Comparison of ENCODE assay signal across 10 cellular contexts in the genomic region with DNA sequence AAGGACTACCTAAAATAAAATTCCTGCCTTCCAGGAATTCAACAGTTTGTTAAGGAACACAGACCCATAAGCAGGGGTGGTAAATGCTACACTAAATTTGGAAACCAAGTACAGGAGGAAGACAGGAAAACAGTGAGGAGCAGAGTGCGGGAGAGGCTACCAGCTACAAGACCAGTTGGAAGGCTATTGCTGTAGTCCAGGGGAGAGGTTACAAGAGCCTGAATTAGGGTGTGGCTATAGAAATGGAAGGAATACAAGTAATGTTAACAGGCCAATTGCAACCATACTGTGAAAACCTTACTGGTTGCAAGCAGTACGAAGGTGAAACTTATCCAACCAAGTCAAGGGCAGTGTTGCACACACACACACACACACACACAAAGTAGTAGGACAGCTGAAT. TPM values are rescaled to one million over a fixed set of nuclear protein-coding genes. Genes with fewer than 3 reads are reported as not detected.
DNase-seq lines count a peak whose midpoint lies in the region; ATAC-seq and TF ChIP-seq lines count a peak whose summit lies in the region.
"Had no signal": no experiment of that assay in that cellular context is flagged by ENCODE, and none has a peak within 500 bp of the region (broad histone marks: within the 10 kb centered on the region; RNA-seq: fewer than 3 reads in every experiment).

No MANE protein-coding gene starts in this region.

- TF ChIP-seq CTCF in WTC11 (IDR thresholded peaks at IDR 0.05) (no peak), suprapubic skin (IDR thresholded peaks at IDR 0.05) (no peak), mucosa of descending colon (IDR thresholded peaks at IDR 0.05) (no peak)

- CTCF ChIA-PET in WTC11 (lab: Charles Lee) = interaction anchor here (1.5 kb wide), 1 partner anchor 85 kb away, joined by 3 read pairs; no protein-coding TSS in a partner anchor

- no peak for DNase-seq in activated T-cell treated with anti-CD3 and anti-CD28 coated beads, Interleukin-2, amount 50 U/mL, for 72 hours
- no peak for DNase-seq in activated T-cell treated with anti-CD3 and anti-CD28 coated beads, Interleukin-2, amount 50 U/mL, for 48 hours
- DNase-seq in WTC11 (ENCODE audit: low spot score) (no peak), suprapubic skin (ENCODE audit: low spot score in 2 of 2) (no peak), occipital lobe (lab: John Stamatoyannopoulos, UW) (no peak), mucosa of descending colon (no peak), NCI-H2107 (lab: John Stamatoyannopoulos, UW) (no peak)
- DNase-seq: GDM1 had no signal

- peak overlapping the region; percentile 92 to 97 for H3K4me3 Mint-ChIP-seq in activated T-cell treated with anti-CD3 and anti-CD28 coated beads, Interleukin-2, amount 50 U/mL, for 72 hours
- H3K4me3 Mint-ChIP-seq in WTC11 = peak overlapping the region; percentile 95

- no peak for TF ChIP-seq EP300 in suprapubic skin (IDR thresholded peaks at IDR 0.05)

- H3K27me3 ChIP-seq in suprapubic skin = no peaks in the 10 kb centered on the region

- no peaks in the 10 kb centered on the region for H3K9me3 ChIP-seq in iPS-18c (ENCODE audit: control insufficient read depth, insufficient read depth, low read length)
- no peaks in the 10 kb centered on the region for H3K9me3 ChIP-seq in suprapubic skin
- H3K9me3 ChIP-seq in mucosa of descending colon = no peaks in the 10 kb centered on the region

- POLR2A ChIA-PET in WTC11 (lab: Charles Lee) = interaction anchor here (1.2 to 1.6 kb wide), 2 partner anchors 12 to 248 kb away, joined by 4 to 6 read pairs; a partner anchor contains a TSS

- ATAC-seq in activated T-cell treated with anti-CD3 and anti-CD28 coated beads, Interleukin-2, amount 50 U/mL, for 72 hours (replicated peaks in 1 of 2) = no peak
- ATAC-seq in WTC11 = no peak
- no peak for ATAC-seq in mucosa of descending colon

- peaks cover 0 to 4% of the 10 kb centered on the region in 2 donors for H3K36me3 Mint-ChIP-seq in activated T-cell treated with anti-CD3 and anti-CD28 coated beads, Interleukin-2, amount 50 U/mL, for 72 hours (ENCODE audit: insufficient read depth in 2 of 2)
- peaks cover 7% of the 10 kb centered on the region for H3K36me3 Mint-ChIP-seq in WTC11

- peaks cover 20% of the 10 kb centered on the region for H3K27me3 Mint-ChIP-seq in activated T-cell treated with anti-CD3 and anti-CD28 coated beads, Interleukin-2, amount 50 U/mL, for 72 hours (ENCODE audit: low read depth)
- H3K27me3 Mint-ChIP-seq in WTC11 (ENCODE audit: low read depth) = peaks cover 36% of the 10 kb centered on the region

- H3K4me3 ChIP-seq in iPS-18c (ENCODE audit: insufficient read depth, low read depth, low read length) = peak overlapping the region; percentile 76; the same call in 1 of the 2 replicates
- H3K4me3 ChIP-seq in suprapubic skin = peak overlapping the region; percentile 99
- H3K4me3 ChIP-seq in mucosa of descending colon = no peak overlapping the region

- intact Hi-C loops in mucosa of descending colon (cut with DNase I, micrococcal nuclease) = no loop called here

- no peak overlapping the region for H3K27ac ChIP-seq in suprapubic skin

- no peak for TF ChIP-seq POLR2A in suprapubic skin (IDR thresholded peaks at IDR 0.05)

- H3K9me3 Mint-ChIP-seq in activated T-cell treated with anti-CD3 and anti-CD28 coated beads, Interleukin-2, amount 50 U/mL, for 72 hours = no peaks in the 10 kb centered on the region
- peaks cover 3% of the 10 kb centered on the region; the same call in 1 of the 2 replicates for H3K9me3 Mint-ChIP-seq in WTC11

- H3K4me1 Mint-ChIP-seq in activated T-cell treated with anti-CD3 and anti-CD28 coated beads, Interleukin-2, amount 50 U/mL, for 72 hours (ENCODE audit: low read depth) = peaks cover 30% of the 10 kb centered on the region
- H3K4me1 Mint-ChIP-seq in WTC11 = peaks cover 21% of the 10 kb centered on the region

- 61% methylated on average over 2 of the region's 2 CpGs for WGBS in suprapubic skin

- peak overlapping the region; percentile 68 for H3K27ac Mint-ChIP-seq in activated T-cell treated with anti-CD3 and anti-CD28 coated beads, Interleukin-2, amount 50 U/mL, for 72 hours
- H3K27ac Mint-ChIP-seq in WTC11 = no peak overlapping the region

- H3K4me1 ChIP-seq in suprapubic skin = peaks cover 28% of the 10 kb centered on the region
- peaks cover 19% of the 10 kb centered on the region for H3K4me1 ChIP-seq in mucosa of descending colon (ENCODE audit: low read depth)

- H3K36me3 ChIP-seq in suprapubic skin = no peaks in the 10 kb centered on the region
- H3K36me3 ChIP-seq in mucosa of descending colon (ENCODE audit: low read depth) = no peaks in the 10 kb centered on the region

TF ChIP-seq in WTC11, 78 proteins besides CTCF, POLR2A, EP300 and RAD21:
- no peak for TF ChIP-seq NR2C2 (CRISPR knock-in tag; IDR thresholded peaks at IDR 0.05)
- no peak for TF ChIP-seq FOXJ3 (CRISPR knock-in tag; IDR thresholded peaks at IDR 0.05; ENCODE audit: borderline replicate concordance)
- no peak for TF ChIP-seq TEAD4 (CRISPR knock-in tag; IDR thresholded peaks at IDR 0.05)
- no peak for TF ChIP-seq NR3C1 (CRISPR knock-in tag; conservative IDR thresholded peaks at IDR 0.05; ENCODE audit: low read depth)
- no peak for TF ChIP-seq HMGA2 (CRISPR knock-in tag; IDR thresholded peaks at IDR 0.05)
- TF ChIP-seq, protein P1, sequence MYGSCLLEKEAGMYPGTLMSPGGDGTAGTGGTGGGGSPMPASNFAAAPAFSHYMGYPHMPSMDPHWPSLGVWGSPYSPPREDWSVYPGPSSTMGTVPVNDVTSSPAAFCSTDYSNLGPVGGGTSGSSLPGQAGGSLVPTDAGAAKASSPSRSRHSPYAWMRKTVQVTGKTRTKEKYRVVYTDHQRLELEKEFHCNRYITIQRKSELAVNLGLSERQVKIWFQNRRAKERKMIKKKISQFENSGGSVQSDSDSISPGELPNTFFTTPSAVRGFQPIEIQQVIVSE (CRISPR knock-in tag; IDR thresholded peaks at IDR 0.05; ENCODE audit: borderline replicate concordance) = no peak
- TF ChIP-seq ZBTB21 (CRISPR knock-in tag; IDR thresholded peaks at IDR 0.05; ENCODE audit: borderline replicate concordance) = no peak
- no peak for TF ChIP-seq CBFB (CRISPR knock-in tag; IDR thresholded peaks at IDR 0.05; ENCODE audit: low read depth)
- TF ChIP-seq, protein P2, sequence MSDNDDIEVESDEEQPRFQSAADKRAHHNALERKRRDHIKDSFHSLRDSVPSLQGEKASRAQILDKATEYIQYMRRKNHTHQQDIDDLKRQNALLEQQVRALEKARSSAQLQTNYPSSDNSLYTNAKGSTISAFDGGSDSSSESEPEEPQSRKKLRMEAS (CRISPR knock-in tag; IDR thresholded peaks at IDR 0.05) = no peak
- TF ChIP-seq RELA (CRISPR knock-in tag; IDR thresholded peaks at IDR 0.05; ENCODE audit: borderline replicate concordance) = no peak
- TF ChIP-seq, protein P3, sequence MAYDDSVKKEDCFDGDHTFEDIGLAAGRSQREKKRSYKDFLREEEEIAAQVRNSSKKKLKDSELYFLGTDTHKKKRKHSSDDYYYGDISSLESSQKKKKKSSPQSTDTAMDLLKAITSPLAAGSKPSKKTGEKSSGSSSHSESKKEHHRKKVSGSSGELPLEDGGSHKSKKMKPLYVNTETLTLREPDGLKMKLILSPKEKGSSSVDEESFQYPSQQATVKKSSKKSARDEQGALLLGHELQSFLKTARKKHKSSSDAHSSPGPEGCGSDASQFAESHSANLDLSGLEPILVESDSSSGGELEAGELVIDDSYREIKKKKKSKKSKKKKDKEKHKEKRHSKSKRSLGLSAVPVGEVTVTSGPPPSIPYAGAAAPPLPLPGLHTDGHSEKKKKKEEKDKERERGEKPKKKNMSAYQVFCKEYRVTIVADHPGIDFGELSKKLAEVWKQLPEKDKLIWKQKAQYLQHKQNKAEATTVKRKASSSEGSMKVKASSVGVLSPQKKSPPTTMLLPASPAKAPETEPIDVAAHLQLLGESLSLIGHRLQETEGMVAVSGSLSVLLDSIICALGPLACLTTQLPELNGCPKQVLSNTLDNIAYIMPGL (CRISPR knock-in tag; IDR thresholded peaks at IDR 0.05) = no peak
- TF ChIP-seq FOXP1 (CRISPR knock-in tag; IDR thresholded peaks at IDR 0.05; ENCODE audit: borderline replicate concordance) = no peak
- TF ChIP-seq, protein P4, sequence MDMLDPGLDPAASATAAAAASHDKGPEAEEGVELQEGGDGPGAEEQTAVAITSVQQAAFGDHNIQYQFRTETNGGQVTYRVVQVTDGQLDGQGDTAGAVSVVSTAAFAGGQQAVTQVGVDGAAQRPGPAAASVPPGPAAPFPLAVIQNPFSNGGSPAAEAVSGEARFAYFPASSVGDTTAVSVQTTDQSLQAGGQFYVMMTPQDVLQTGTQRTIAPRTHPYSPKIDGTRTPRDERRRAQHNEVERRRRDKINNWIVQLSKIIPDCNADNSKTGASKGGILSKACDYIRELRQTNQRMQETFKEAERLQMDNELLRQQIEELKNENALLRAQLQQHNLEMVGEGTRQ (CRISPR knock-in tag; IDR thresholded peaks at IDR 0.05) = no peak
- TF ChIP-seq NR1H2 (CRISPR knock-in tag; IDR thresholded peaks at IDR 0.05) = no peak
- no peak for TF ChIP-seq ZNF121 (CRISPR knock-in tag; IDR thresholded peaks at IDR 0.05)
- no peak for TF ChIP-seq OVOL2 (CRISPR knock-in tag; IDR thresholded peaks at IDR 0.05; ENCODE audit: borderline replicate concordance)

RNA-seq across cellular contexts. Expression of a gene that starts 0.9 kb away (rescaled TPM):
- total RNA-seq in activated T-cell treated with anti-CD3 and anti-CD28 coated beads, Interleukin-2, amount 50 U/mL, for 72 hours = 10 to 100 TPM; 36.8 to 40.2 TPM
- total RNA-seq in WTC11 (2021) (38.6 to 44.9 TPM (median 38.7 TPM) in 3 replicates), suprapubic skin (10 to 100 TPM; 32.2 to 86.7 (median 33.3) TPM), occipital lobe (85.6 TPM), mucosa of descending colon (10 to 100 TPM; 33.5 to 50.7 (median 48.0) TPM)

RNA-seq across cellular contexts. Expression of a gene that starts 11.5 kb away (rescaled TPM):
- 10 to 100 TPM; 22.0 TPM for total RNA-seq in activated T-cell treated with anti-CD3 and anti-CD28 coated beads, Interleukin-2, amount 50 U/mL, for 72 hours
- total RNA-seq in WTC11 (2021) (18.8 to 20.6 TPM (median 19.3 TPM) in 3 replicates), suprapubic skin (10 to 100 TPM; 12.7 to 13.3 (median 12.8) TPM), occipital lobe (38.8 TPM), mucosa of descending colon (10 to 100 TPM; 10.5 to 11.6 (median 11.6) TPM)

RNA-seq across cellular contexts. Expression of a gene that starts 54.0 kb away (rescaled TPM):
- total RNA-seq in activated T-cell treated with anti-CD3 and anti-CD28 coated beads, Interleukin-2, amount 50 U/mL, for 72 hours = not detected
- total RNA-seq in WTC11 (2021) (not detected in 3 replicates), suprapubic skin (not detected), occipital lobe (not detected), mucosa of descending colon (not detected)
- total RNA-seq: HT1080 had no signal
